In genomic region chr1:13577846-13578245, GRCh38 we compare ENCODE assay signal across 31 cellular contexts. TPM values are rescaled to one million over a fixed set of nuclear protein-coding genes. Genes with fewer than 3 reads are reported as not detected.
"Had no signal": no experiment of that assay in that cellular context is flagged by ENCODE, and none has a peak within 500 bp of the region (broad histone marks: within the 10 kb centered on the region; RNA-seq: fewer than 3 reads in every experiment).

No MANE protein-coding gene starts in this region.

- H3K36me3 ChIP-seq: neural progenitor cell, ovary, right lobe of liver, sigmoid colon, spleen, suprapubic skin, tibial artery, transverse colon, vagina had no signal

- H3K4me1 ChIP-seq: parathyroid adenoma, psoas muscle, right lobe of liver, sigmoid colon, spleen, suprapubic skin, testis, tibial artery, transverse colon had no signal

- H3K27ac Mint-ChIP-seq: naive thymus-derived CD4-positive, alpha-beta T cell; natural killer cell; nephron; neural progenitor cell; progenitor cell of endocrine pancreas; stimulated activated memory B cell treated with anti-CD40 and anti-IgM and Interleukin-4, amounts not matched to agents 10 μg/mL and 1 μg/mL and 100 μg/mL, for 72 hours; stimulated activated naive CD8-positive, alpha-beta T cell treated with anti-CD3 and anti-CD28 coated beads, Interleukin-15, amount 100 ng/mL, for 72 hours; type B pancreatic cell had no signal

- H3K79me2 ChIP-seq: parathyroid adenoma had no signal

- H3K9ac ChIP-seq: neural progenitor cell, parathyroid adenoma had no signal

- H3K27me3 ChIP-seq: ovary, testis, vagina had no signal

- H3K4me3 Mint-ChIP-seq: naive thymus-derived CD4-positive, alpha-beta T cell; natural killer cell; nephron; neural progenitor cell; stimulated activated memory B cell treated with anti-CD40 and anti-IgM and Interleukin-4, amounts not matched to agents 10 μg/mL and 1 μg/mL and 100 μg/mL, for 72 hours; stimulated activated naive CD8-positive, alpha-beta T cell treated with anti-CD3 and anti-CD28 coated beads, Interleukin-15, amount 100 ng/mL, for 72 hours; type B pancreatic cell had no signal

- H3K9me3 Mint-ChIP-seq: natural killer cell; nephron; neural progenitor cell; stimulated activated memory B cell treated with anti-CD40 and anti-IgM and Interleukin-4, amounts not matched to agents 10 μg/mL and 1 μg/mL and 100 μg/mL, for 72 hours; stimulated activated naive CD8-positive, alpha-beta T cell treated with anti-CD3 and anti-CD28 coated beads, Interleukin-15, amount 100 ng/mL, for 72 hours had no signal

- H3K9me3 ChIP-seq: ovary, psoas muscle, right lobe of liver, sigmoid colon, spleen, suprapubic skin, testis, tibial artery, transverse colon, vagina had no signal

- H3K4me3 ChIP-seq: neural progenitor cell, ovary, psoas muscle, right lobe of liver, sigmoid colon, spleen, suprapubic skin, testis, tibial artery, transverse colon, vagina had no signal

- H3K36me3 Mint-ChIP-seq: naive thymus-derived CD4-positive, alpha-beta T cell; natural killer cell; neural progenitor cell; stimulated activated memory B cell treated with anti-CD40 and anti-IgM and Interleukin-4, amounts not matched to agents 10 μg/mL and 1 μg/mL and 100 μg/mL, for 72 hours; type B pancreatic cell had no signal

- H2AFZ ChIP-seq: neural progenitor cell, parathyroid adenoma had no signal

- ATAC-seq: naive thymus-derived CD4-positive, alpha-beta T cell; natural killer cell; psoas muscle; right lobe of liver; stimulated activated memory B cell treated with anti-CD40 and anti-IgM and Interleukin-4, amounts not matched to agents 10 μg/mL and 1 μg/mL and 100 μg/mL, for 72 hours; stimulated activated naive CD8-positive, alpha-beta T cell treated with anti-CD3 and anti-CD28 coated beads, Interleukin-15, amount 100 ng/mL, for 72 hours; stimulated activated naive CD8-positive, alpha-beta T cell treated with anti-CD3 and anti-CD28 coated beads, Interleukin-15, Interleukin-2, amounts not matched to agents 100 U/mL and 50 U/mL, for 24 hours had no signal

- H3K27ac ChIP-seq: neural progenitor cell, ovary, parathyroid adenoma, psoas muscle, right lobe of liver, sigmoid colon, spleen, suprapubic skin, testis, tibial artery, transverse colon, vagina had no signal

- H3K4me2 ChIP-seq: neural progenitor cell had no signal

- DNase-seq: naive thymus-derived CD4-positive, alpha-beta T cell; natural killer cell; occipital lobe; ovary; posterior cingulate gyrus; psoas muscle; right cardiac atrium; right lobe of liver; sigmoid colon; small intestine; spleen; stimulated activated CD4-positive, alpha-beta T cell treated with anti-CD3 and anti-CD28 coated beads, Interleukin-12 subunit alpha, Interleukin-12 subunit beta, amount 100 ng/mL, for 4 hours; stimulated activated CD4-positive, alpha-beta T cell treated with anti-CD3 and anti-CD28 coated beads, Interleukin-1b, Interleukin-23, amount 100 ng/mL, for 48 hours; stimulated activated CD4-positive, alpha-beta T cell treated with anti-CD3 and anti-CD28 coated beads, Interleukin-4, amount 100 ng/mL, for 1 hour; stimulated activated CD4-positive, alpha-beta T cell treated with anti-CD3 and anti-CD28 coated beads, Interleukin-4, amount 100 ng/mL, for 4 hours; stimulated activated CD8-positive, alpha-beta memory T cell treated with anti-CD3 and anti-CD28 coated beads, Interleukin-4, amount 100 ng/mL, for 48 hours; stimulated activated naive CD4-positive, alpha-beta T cell; stimulated activated naive CD8-positive, alpha-beta T cell treated with anti-CD3 and anti-CD28 coated beads, Interleukin-15, amount 100 ng/mL, for 72 hours; stimulated activated naive CD8-positive, alpha-beta T cell treated with anti-CD3 and anti-CD28 coated beads, Interleukin-15, Interleukin-2, amounts not matched to agents 100 U/mL and 50 U/mL, for 24 hours; substantia nigra; testis; transverse colon had no signal

- H3K4me1 Mint-ChIP-seq: naive thymus-derived CD4-positive, alpha-beta T cell; natural killer cell; stimulated activated memory B cell treated with anti-CD40 and anti-IgM and Interleukin-4, amounts not matched to agents 10 μg/mL and 1 μg/mL and 100 μg/mL, for 72 hours; stimulated activated naive CD8-positive, alpha-beta T cell treated with anti-CD3 and anti-CD28 coated beads, Interleukin-15, amount 100 ng/mL, for 72 hours had no signal

RNA-seq across cellular contexts. Expression of gene PDPN, which starts 5.8 kb away (rescaled TPM):
- total RNA-seq: natural killer cell had no signal
- polyA plus RNA-seq: naive thymus-derived CD4-positive, alpha-beta T cell had no signal
